In genomic region chr2:109690822-109691541, GRCh38 we compare ENCODE assay signal across 1 cellular context.
TF ChIP-seq lines count a peak whose summit lies in the region.

No MANE protein-coding gene starts in this region.

TF ChIP-seq in HepG2, 621 proteins besides CTCF, POLR2A, EP300 and RAD21 (continued from another document and continues in another):
- no peak; a peak in 1 of 4 replicates for TF ChIP-seq REST (IDR thresholded peaks at IDR 0.05; ENCODE audit: borderline replicate concordance in 1 of 2, low read depth in 1 of 2, low read length in 2 of 2)
- TF ChIP-seq GMEB2 (CRISPR knock-in tag; IDR thresholded peaks at IDR 0.05; ENCODE audit: low read depth): no peak
- no peak for TF ChIP-seq SNRNP70 (IDR thresholded peaks at IDR 0.05; ENCODE audit: low read depth, low read length)
- no peak for TF ChIP-seq CHD2 (IDR thresholded peaks at IDR 0.05; ENCODE audit: low read depth, low read length)
- no peak for TF ChIP-seq ZNF546 (CRISPR knock-in tag; conservative IDR thresholded peaks at IDR 0.05)
- TF ChIP-seq ZNF850 (CRISPR knock-in tag; conservative IDR thresholded peaks at IDR 0.05): no peak
- no peak for TF ChIP-seq SP2 (CRISPR knock-in tag; IDR thresholded peaks at IDR 0.05)
- peak; percentile 60; the same call in 1 of the 2 replicates for TF ChIP-seq NCOA1 (CRISPR knock-in tag; IDR thresholded peaks at IDR 0.05)
- peak; percentile 48; the same call in 1 of the 2 replicates for TF ChIP-seq ZBTB46 (CRISPR knock-in tag; IDR thresholded peaks at IDR 0.05; ENCODE audit: borderline replicate concordance)
- peak; percentile 69; the same call in 1 of the 2 replicates for TF ChIP-seq ZNF281 (CRISPR knock-in tag; IDR thresholded peaks at IDR 0.05; ENCODE audit: borderline replicate concordance)
- no peak for TF ChIP-seq CENPX (CRISPR knock-in tag; IDR thresholded peaks at IDR 0.05)
- peak; percentile 66; the same call in 1 of the 2 replicates for TF ChIP-seq ZHX2 (IDR thresholded peaks at IDR 0.05; ENCODE audit: low read depth)
- TF ChIP-seq ZHX2 (CRISPR knock-in tag; IDR thresholded peaks at IDR 0.05; ENCODE audit: borderline replicate concordance): no peak
- TF ChIP-seq PLRG1 (conservative IDR thresholded peaks at IDR 0.05): no peak
- TF ChIP-seq HOXD1 (CRISPR knock-in tag; IDR thresholded peaks at IDR 0.05): peak; percentile 88
- no peak; the same call in 1 of the 2 replicates for TF ChIP-seq ERF (CRISPR knock-in tag; IDR thresholded peaks at IDR 0.05)
- TF ChIP-seq RNF2 (conservative IDR thresholded peaks at IDR 0.05; ENCODE audit: low read depth): no peak
- 0 out of 2 replicates have a peak, but pooled peaks have one; percentile 38 for TF ChIP-seq ZNF451 (CRISPR knock-in tag; IDR thresholded peaks at IDR 0.05)
- no peak for TF ChIP-seq NONO (IDR thresholded peaks at IDR 0.05)
- TF ChIP-seq NONO (CRISPR knock-in tag; conservative IDR thresholded peaks at IDR 0.05): no peak; the same call in 1 of the 2 replicates
- no peak for TF ChIP-seq TMF1 (CRISPR knock-in tag; IDR thresholded peaks at IDR 0.05; ENCODE audit: low read depth)
- peak; percentile 23; the same call in 1 of the 2 replicates for TF ChIP-seq MTERF4 (CRISPR knock-in tag; IDR thresholded peaks at IDR 0.05)
- TF ChIP-seq PAX8 (CRISPR knock-in tag; IDR thresholded peaks at IDR 0.05; ENCODE audit: borderline replicate concordance): no peak
- peak; percentile 38; the same call in 1 of the 2 replicates for TF ChIP-seq TCF7 (IDR thresholded peaks at IDR 0.05; ENCODE audit: low read depth)
- TF ChIP-seq CAMTA2 (CRISPR knock-in tag; IDR thresholded peaks at IDR 0.05; ENCODE audit: borderline replicate concordance): no peak
- no peak for TF ChIP-seq JARID2 (CRISPR knock-in tag; IDR thresholded peaks at IDR 0.05; ENCODE audit: insufficient replicate concordance)
- peak; percentile 56; the same call in 1 of the 2 replicates for TF ChIP-seq NR2F2 (IDR thresholded peaks at IDR 0.05; ENCODE audit: borderline replicate concordance, low read depth)
- no peak for TF ChIP-seq ZFYVE20 (CRISPR knock-in tag; IDR thresholded peaks at IDR 0.05; ENCODE audit: borderline replicate concordance, low read depth)
- peak; percentile 83 for TF ChIP-seq ASH2L (IDR thresholded peaks at IDR 0.05; ENCODE audit: insufficient read length, low read depth, low read length)
- 0 out of 2 replicates have a peak, but pooled peaks have one; percentile 57 for TF ChIP-seq ZNF543 (CRISPR knock-in tag; IDR thresholded peaks at IDR 0.05)
- TF ChIP-seq MED13 (CRISPR knock-in tag; IDR thresholded peaks at IDR 0.05): no peak
- TF ChIP-seq ZNF430 (CRISPR knock-in tag; IDR thresholded peaks at IDR 0.05): peak; percentile 87
- TF ChIP-seq CBX2 (IDR thresholded peaks at IDR 0.05; ENCODE audit: low read depth, low read length): no peak
- TF ChIP-seq CBX2 (CRISPR knock-in tag; IDR thresholded peaks at IDR 0.05; ENCODE audit: low read depth): 0 out of 2 replicates have a peak, but pooled peaks have one; percentile 11
- peak; percentile 95 for TF ChIP-seq ZNF614 (CRISPR knock-in tag; IDR thresholded peaks at IDR 0.05; ENCODE audit: borderline replicate concordance)
- TF ChIP-seq ZNF547 (CRISPR knock-in tag; IDR thresholded peaks at IDR 0.05): peak; percentile 55; the same call in 1 of the 2 replicates
- peak; percentile 90 for TF ChIP-seq ARID5B (CRISPR knock-in tag; IDR thresholded peaks at IDR 0.05)
- no peak for TF ChIP-seq NR3C1 (CRISPR knock-in tag; IDR thresholded peaks at IDR 0.05)
